ENCODE assay signal across 8 cellular contexts in genomic region chr15:66252411-66253295, GRCh38. TPM values are rescaled to one million over a fixed set of nuclear protein-coding genes. Genes with fewer than 3 reads are reported as not detected.
DNase-seq lines count a peak whose midpoint lies in the region; ATAC-seq lines count a peak whose summit lies in the region.

No MANE protein-coding gene starts in this region.

- peak; percentile 51 for ATAC-seq in esophagus mucosa

- peak overlapping the region; percentile 65 to 72 for H3K4me3 ChIP-seq in mucosa of rectum (ENCODE audit: low read length in 2 of 2)

- peaks cover 49 to 62% of the 10 kb centered on the region in 2 donors for H3K27me3 ChIP-seq in mucosa of rectum (ENCODE audit: control insufficient read depth in 2 of 2, insufficient read depth in 2 of 2, low read length in 2 of 2)

- no peak overlapping the region for H3K27ac ChIP-seq in mucosa of rectum (ENCODE audit: low read depth in 2 of 2, low read length in 2 of 2)

- H3K36me3 ChIP-seq in mucosa of rectum (ENCODE audit: control insufficient read depth in 2 of 2, insufficient read depth in 2 of 2, low read length in 2 of 2): no peaks in the 10 kb centered on the region

- H3K4me1 ChIP-seq in mucosa of rectum (ENCODE audit: control insufficient read depth in 2 of 2, insufficient read depth in 2 of 2, low read length in 2 of 2): peaks cover 11 to 12% of the 10 kb centered on the region in 2 donors

- H3K9ac ChIP-seq in mucosa of rectum (ENCODE audit: low read depth in 1 of 2, low read length in 2 of 2): peak overlapping the region in 1 of 2 donors; percentile 37

- peak; percentile 73 for DNase-seq in NCI-H2227 (lab: John Stamatoyannopoulos, UW; ENCODE audit: unreplicated experiment)
- DNase-seq in NCI-H2227 treated with DMSO at 0.1 percent for 48 hours (lab: John Stamatoyannopoulos, UW): no peak
- DNase-seq in NCI-H345 treated with DMSO at 0.1 percent for 48 hours (lab: John Stamatoyannopoulos, UW; ENCODE audit: unreplicated experiment): peak; percentile 10
- DNase-seq in activated CD8-positive, alpha-beta memory T cell treated with anti-CD3 and anti-CD28 coated beads, Interleukin-2, amount 50 U/mL, for 4 hours: peak; percentile 47
- peak in 5 of 6 experiments; percentile 5 to 25 (median 17) for DNase-seq in stimulated activated naive CD4-positive, alpha-beta T cell (lab: John Stamatoyannopoulos, UW)
- no peak for DNase-seq in NK-92 (lab: John Stamatoyannopoulos, UW; ENCODE audit: unreplicated experiment)

- no peaks in the 10 kb centered on the region for H3K9me3 ChIP-seq in mucosa of rectum (ENCODE audit: control insufficient read depth in 2 of 2, low read length in 2 of 2)

RNA-seq across cellular contexts. Expression of gene MEGF11, which starts 0.9 kb away (rescaled TPM):
- total RNA-seq in esophagus mucosa: not detected

RNA-seq across cellular contexts. Expression of gene DIS3L, which starts 40.7 kb away (rescaled TPM):
- 13.7 TPM for total RNA-seq in esophagus mucosa

Comparison
In these comparisons a context has a peak if more than half of its experiments do, and no peak if none do; other contexts are left out.
1. DNase-seq: peak in NCI-H2227 (single experiment), NCI-H345 treated with DMSO at 0.1 percent for 48 hours (single experiment), activated CD8-positive, alpha-beta memory T cell treated with anti-CD3 and anti-CD28 coated beads, Interleukin-2, amount 50 U/mL, for 4 hours (single experiment) and stimulated activated naive CD4-positive, alpha-beta T cell (5 of 6); none in NCI-H2227 treated with DMSO at 0.1 percent for 48 hours (single experiment) and NK-92 (single experiment).